In the genomic region with DNA sequence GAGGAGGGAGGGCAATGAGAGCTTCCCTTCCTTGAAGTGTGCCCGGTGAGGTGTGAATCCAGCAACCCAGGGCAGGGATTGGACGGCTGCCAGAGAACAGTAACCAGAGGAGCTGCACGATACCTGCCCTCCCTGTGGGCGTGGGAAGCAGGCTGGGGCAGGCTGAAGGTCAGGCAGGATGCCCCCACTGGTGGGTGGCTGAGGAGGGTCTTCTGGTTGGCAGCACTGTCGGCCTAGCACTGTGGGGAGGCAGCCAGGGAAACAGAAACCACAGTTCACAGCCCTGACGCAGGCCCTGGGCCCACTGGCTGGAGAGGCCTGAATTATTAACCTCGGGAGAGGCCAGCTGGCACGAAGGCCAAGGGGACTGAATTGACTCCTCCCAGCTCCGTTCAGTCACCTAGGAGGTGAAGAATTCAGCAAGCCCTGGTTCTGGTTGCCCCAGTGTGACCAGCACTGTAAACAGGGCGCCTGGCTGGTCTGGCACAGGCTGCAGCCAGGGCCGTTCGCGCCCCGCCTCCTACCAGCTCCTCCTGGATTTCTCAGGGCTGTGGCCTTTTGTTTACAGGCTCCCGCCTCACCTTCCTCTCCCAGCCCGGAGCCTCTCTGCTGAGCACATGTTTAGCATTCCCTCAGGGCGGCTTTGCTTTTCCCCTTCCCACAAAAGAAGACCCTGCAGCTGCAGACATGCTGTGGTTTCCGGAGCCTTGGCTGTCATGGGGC, we compare ENCODE assay signal across 8 cellular contexts.
DNase-seq lines count a peak whose midpoint lies in the region; ATAC-seq and TF ChIP-seq lines count a peak whose summit lies in the region.

No MANE protein-coding gene starts in this region.

- no peaks in the 10 kb centered on the region for H3K9me3 ChIP-seq in Panc1 (ENCODE audit: control insufficient read depth, insufficient read depth, low read depth, low read length)
- no peaks in the 10 kb centered on the region for H3K9me3 ChIP-seq in psoas muscle
- no peaks in the 10 kb centered on the region for H3K9me3 ChIP-seq in A673 (ENCODE audit: low read depth, low read length, poor library complexity, severe bottlenecking)

- H3K36me3 ChIP-seq in Panc1 (ENCODE audit: control insufficient read depth, insufficient read depth, low read length) (no peaks in the 10 kb centered on the region), psoas muscle (ENCODE audit: insufficient read depth in 1 of 2, low read depth in 1 of 2) (no peaks in the 10 kb centered on the region), A673 (ENCODE audit: insufficient read depth, low read length, poor library complexity, severe bottlenecking) (no peaks in the 10 kb centered on the region)

- H3K4me1 ChIP-seq in Panc1 (ENCODE audit: control insufficient read depth, insufficient read depth, low read length) (no peaks in the 10 kb centered on the region; the same call in 1 of the 2 replicates), psoas muscle (peaks cover 19% of the 10 kb centered on the region), A673 (ENCODE audit: insufficient read depth, low read length, poor library complexity, severe bottlenecking) (no peaks in the 10 kb centered on the region)

- TF ChIP-seq CTCF in Panc1 (IDR thresholded peaks at IDR 0.05) (no peak), psoas muscle (IDR thresholded peaks at IDR 0.05) (no peak), A673 (conservative IDR thresholded peaks at IDR 0.05; ENCODE audit: low read depth, low read length) (no peak)

- H3K27ac ChIP-seq in Panc1 (ENCODE audit: low read length) = no peak overlapping the region
- H3K27ac ChIP-seq in psoas muscle = peak overlapping the region; percentile 41
- H3K27ac ChIP-seq in A673 (ENCODE audit: low read depth, low read length, poor library complexity, severe bottlenecking) = no peak overlapping the region

- intact Hi-C loops in Panc1 (cut with micrococcal nuclease; ENCODE audit: unreplicated experiment) (no loop called here), Right ventricle myocardium superior (cut with DNase I) (no loop called here), psoas muscle (cut with DNase I) (loop anchor here in 1 of 2 donors (10.0 kb wide), 1 partner anchor 99 kb away; a partner anchor contains a TSS), A673 (cut with micrococcal nuclease; ENCODE audit: unreplicated experiment) (no loop called here)

- 14 to 24% (median 15%) methylated on average over 15 to 18 of the region's 18 CpGs for WGBS in psoas muscle, 3 donors

- BruUV-seq in Panc1 (replicated peaks; lab: Mats Ljungman, UMichigan) (no TSS peak), A673 (replicated peaks; lab: Mats Ljungman, UMichigan) (no TSS peak)

- POLR2A ChIA-PET in Panc1 (lab: Charles Lee) = no interaction called here
- POLR2A ChIA-PET in A673 (lab: Charles Lee; ENCODE audit: low non-redundant PET) = no interaction called here

- peak; percentile 45 for ATAC-seq in HG02973 (IDR thresholded peaks at IDR 0.05; ENCODE audit: unreplicated experiment)
- peak; percentile 79 for ATAC-seq in Panc1
- peak; percentile 85 for ATAC-seq in Right ventricle myocardium superior (ENCODE audit: poor library complexity)
- peak; percentile 63 to 80 (median 72) for ATAC-seq in psoas muscle

- no peaks in the 10 kb centered on the region for H3K27me3 ChIP-seq in Panc1 (ENCODE audit: control insufficient read depth, insufficient read depth, low read length)
- H3K27me3 ChIP-seq in psoas muscle (ENCODE audit: insufficient read depth in 3 of 3, low read length in 2 of 3) = no peaks in the 10 kb centered on the region
- no peaks in the 10 kb centered on the region for H3K27me3 ChIP-seq in A673 (replicated peaks; ENCODE audit: insufficient read depth, low read depth, low read length, poor library complexity)

- H3K4me3 ChIP-seq in Panc1 (ENCODE audit: low read depth in 2 of 2, low read length in 2 of 2) (no peak overlapping the region), psoas muscle (peak overlapping the region; percentile 38), A673 (ENCODE audit: low read depth, low read length, poor library complexity, severe bottlenecking) (no peak overlapping the region)

- in situ Hi-C loops in Panc1 (cut with HindIII; ENCODE audit: low pct_unique_long_range_greater_than_20kb, low sequenced_read_pairs) = no loop called here

- CTCF ChIA-PET in Panc1 (lab: Charles Lee) (interaction anchor here (0.7 kb wide), 1 partner anchor 93 kb away, joined by 4 read pairs; no protein-coding TSS in a partner anchor), A673 (lab: Charles Lee) (no interaction called here)

- DNase-seq in DMS53 treated with DMSO at 0.1 percent for 48 hours (lab: John Stamatoyannopoulos, UW; ENCODE audit: unreplicated experiment) (peak; percentile 89), Panc1 (ENCODE audit: low read depth, low spot score) (no peak), Right ventricle myocardium superior (peak; percentile 73), psoas muscle (peak; percentile 23 to 68), epidermal melanocyte (ENCODE audit: insufficient read length, low spot score) (no peak), A673 (ENCODE audit: low spot score) (no peak), NCI-H2227 (lab: John Stamatoyannopoulos, UW; ENCODE audit: unreplicated experiment) (no peak)

Comparison
In these comparisons a context has a peak if more than half of its experiments do, and no peak if none do; other contexts are left out.
1. DNase-seq: peak in DMS53 treated with DMSO at 0.1 percent for 48 hours (single experiment), Right ventricle myocardium superior (single experiment) and psoas muscle (2 of 2); none in Panc1 (single experiment), epidermal melanocyte (single experiment), A673 (single experiment) and NCI-H2227 (single experiment).
2. Peak in every context shown above with its lines, with median percentiles within 50 percentile points of each other: ATAC-seq.